1 cellular context compared by ENCODE assay signal in genomic region chr16:28974437-28975157, GRCh38.
A peak's percentile ranks its signal among the peaks of the same experiment; 100 is the strongest.
TF ChIP-seq lines count a peak whose summit lies in the region.

TSS of gene SPNS1 (plus strand) at chr16:28974778. CDS start at chr16:28975152, 374 bp downstream.

TF ChIP-seq in K562, 482 proteins besides CTCF, POLR2A, EP300 and RAD21 (continued from another document and continues in another):
- TF ChIP-seq ATF6 (CRISPR knock-in tag; IDR thresholded peaks at IDR 0.05) (no peak; the same call in 1 of the 2 replicates), FOXJ2 (tag; IDR thresholded peaks at IDR 0.05) (peak; percentile 88), RBM17 (IDR thresholded peaks at IDR 0.05; ENCODE audit: borderline replicate concordance, low read depth, low read length) (no peak), ZNF134 (CRISPR knock-in tag; conservative IDR thresholded peaks at IDR 0.05) (no peak), TAF15 (IDR thresholded peaks at IDR 0.05; ENCODE audit: low read depth, low read length) (no peak), MNT (conservative IDR thresholded peaks at IDR 0.05) (peak; percentile 95 to 99), E2F4 (CRISPR knock-in tag; IDR thresholded peaks at IDR 0.05; ENCODE audit: low read depth) (peak; percentile 78), IRF1 (CRISPR knock-in tag; IDR thresholded peaks at IDR 0.05; ENCODE audit: borderline replicate concordance) (no peak), FOXA1 (IDR thresholded peaks at IDR 0.05; ENCODE audit: borderline replicate concordance) (no peak), PRDM10 (IDR thresholded peaks at IDR 0.05; ENCODE audit: partially characterized antibody) (peak; percentile 72), KDM4B (IDR thresholded peaks at IDR 0.05; ENCODE audit: borderline replicate concordance in 2 of 2, low read depth in 1 of 2) (peak in 1 of 2 experiments; percentile 87; a peak in 1 of 4 replicates), FOXO4 (CRISPR knock-in tag; IDR thresholded peaks at IDR 0.05) (no peak), ZNF174 (CRISPR knock-in tag; IDR thresholded peaks at IDR 0.05) (no peak), FUS (optimal IDR thresholded peaks at IDR 0.05; ENCODE audit: low read depth, low read length) (no peak), PML (IDR thresholded peaks at IDR 0.05; ENCODE audit: low read length) (0 out of 2 replicates have a peak, but pooled peaks have one; percentile 24), ADNP (tag; IDR thresholded peaks at IDR 0.05) (no peak), POLR2AphosphoS5 (IDR thresholded peaks at IDR 0.05; ENCODE audit: control insufficient read depth, insufficient read depth, low read depth, low read length) (peak; percentile 45; the same call in 1 of the 2 replicates), ZBTB1 (CRISPR knock-in tag; IDR thresholded peaks at IDR 0.05; ENCODE audit: borderline replicate concordance, low read depth) (no peak), SIN3A (IDR thresholded peaks at IDR 0.05; ENCODE audit: borderline replicate concordance in 2 of 2, control insufficient read depth in 1 of 2, low read depth in 2 of 2, low read length in 2 of 2) (peak; percentile 93 to 97), TOE1 (IDR thresholded peaks at IDR 0.05; ENCODE audit: borderline replicate concordance) (peak; percentile 99), TOE1 (CRISPR knock-in tag; IDR thresholded peaks at IDR 0.05; ENCODE audit: borderline replicate concordance, low read depth) (peak; percentile 30; the same call in 1 of the 2 replicates), PATZ1 (CRISPR knock-in tag; IDR thresholded peaks at IDR 0.05; ENCODE audit: borderline replicate concordance) (no peak), RFX5 (IDR thresholded peaks at IDR 0.05; ENCODE audit: low read depth, low read length) (no peak), FOXJ3 (CRISPR knock-in tag; IDR thresholded peaks at IDR 0.05) (no peak), ZNF407 (IDR thresholded peaks at IDR 0.05; ENCODE audit: low read depth) (peak; percentile 99), ETS2 (tag; IDR thresholded peaks at IDR 0.05; ENCODE audit: borderline replicate concordance, poor library complexity, severe bottlenecking) (no peak), THRAP3 (IDR thresholded peaks at IDR 0.05; ENCODE audit: borderline replicate concordance) (no peak), TARDBP (IDR thresholded peaks at IDR 0.05) (peak; percentile 77), TEAD4 (IDR thresholded peaks at IDR 0.05; ENCODE audit: low read length) (peak; percentile 29; the same call in 1 of the 2 replicates), TEAD4 (CRISPR knock-in tag; IDR thresholded peaks at IDR 0.05; ENCODE audit: borderline replicate concordance) (no peak), ZNF436 (CRISPR knock-in tag; IDR thresholded peaks at IDR 0.05) (no peak), ZNF197 (CRISPR knock-in tag; IDR thresholded peaks at IDR 0.05; ENCODE audit: low read depth) (no peak), ZNF175 (CRISPR knock-in tag; IDR thresholded peaks at IDR 0.05; ENCODE audit: low read depth) (peak; percentile 69), ZZZ3 (IDR thresholded peaks at IDR 0.05) (peak; percentile 76; the same call in 1 of the 2 replicates), ZNF561 (CRISPR knock-in tag; conservative IDR thresholded peaks at IDR 0.05) (no peak), RBM39 (optimal IDR thresholded peaks at IDR 0.05; ENCODE audit: low read depth, low read length) (no peak), MYNN (IDR thresholded peaks at IDR 0.05) (peak; percentile 79; the same call in 1 of the 2 replicates), MYNN (CRISPR knock-in tag; IDR thresholded peaks at IDR 0.05) (no peak)
